22 cellular contexts compared by ENCODE assay signal in genomic region chr10:122349758-122350355, GRCh38. TPM values are rescaled to one million over a fixed set of nuclear protein-coding genes. Genes with fewer than 3 reads are reported as not detected.
A peak's percentile ranks its signal among the peaks of the same experiment; 100 is the strongest.
DNase-seq lines count a peak whose midpoint lies in the region; ATAC-seq, FAIRE-seq and TF ChIP-seq lines count a peak whose summit lies in the region.
"Had no signal": no experiment of that assay in that cellular context is flagged by ENCODE, and none has a peak within 500 bp of the region (broad histone marks: within the 10 kb centered on the region; RNA-seq: fewer than 3 reads in every experiment).

No MANE protein-coding gene starts in this region.

- ATAC-seq in GM21423 (IDR thresholded peaks at IDR 0.05; ENCODE audit: unreplicated experiment) = no peak
- no peak for ATAC-seq in psoas muscle
- ATAC-seq: HCT116 had no signal

- 75% methylated on average over 2 of the region's 2 CpGs; no CpG with 5 or more reads in 1 of the 2 experiments for WGBS in H1 (ENCODE audit: extremely low coverage in 1 of 2, insufficient coverage in 1 of 2, insufficient read length in 1 of 2, insufficient replicate concordance in 2 of 2, low coverage in 1 of 2, low lambda C conversion rate in 2 of 2, missing lambda C conversion rate in 1 of 2), 2 experiments
- WGBS in psoas muscle, 3 donors = 77 to 84% (median 83%) methylated on average over 2 of the region's 2 CpGs

- no peak overlapping the region for H2BK5ac ChIP-seq in H1 (ENCODE audit: low read depth, low read length)

- H3K4me1 Mint-ChIP-seq in neural progenitor cell (peaks cover 46% of the 10 kb centered on the region), Calu3 (ENCODE audit: low read depth, unreplicated experiment) (peaks cover 15% of the 10 kb centered on the region)

- H3K4me3 Mint-ChIP-seq in neural progenitor cell (no peak overlapping the region), Calu3 (ENCODE audit: low read depth, unreplicated experiment) (no peak overlapping the region)
- H3K4me3 Mint-ChIP-seq: CD4-positive, alpha-beta T cell; GM23338 had no signal

- H3K4me3 ChIP-seq in BLaER1 (no peak overlapping the region), H1 (ENCODE audit: extremely low read depth in 1 of 4, insufficient read depth in 2 of 4, low read depth in 3 of 4, low read length in 4 of 4) (no peak overlapping the region), neural progenitor cell (no peak overlapping the region), psoas muscle (no peak overlapping the region)
- H3K4me3 ChIP-seq: GM23338, SJSA1 had no signal

- no peak overlapping the region for H3K4ac ChIP-seq in H1 (replicated peaks; ENCODE audit: insufficient read length, low read depth, low read length)

- TF ChIP-seq CTCF in H1 (IDR thresholded peaks at IDR 0.05; ENCODE audit: control extremely low read depth in 1 of 3, insufficient read depth in 1 of 3, low read depth in 1 of 3, low read length in 3 of 3) = no peak
- TF ChIP-seq CTCF in neural progenitor cell (IDR thresholded peaks at IDR 0.05) = no peak
- TF ChIP-seq CTCF in Calu3 (IDR thresholded peaks at IDR 0.05; ENCODE audit: unreplicated experiment) = no peak
- no peak for TF ChIP-seq CTCF in psoas muscle (IDR thresholded peaks at IDR 0.05)

- H2BK120ac ChIP-seq in H1 (replicated peaks; ENCODE audit: low read depth, low read length) = no peak overlapping the region

- H2BK15ac ChIP-seq in H1 (ENCODE audit: low read length) = no peak overlapping the region

- TF ChIP-seq POLR2A in H1 (IDR thresholded peaks at IDR 0.05; ENCODE audit: control extremely low read depth in 1 of 2, low read depth in 2 of 2, low read length in 2 of 2) = no peak

- POLR2A ChIA-PET in H1 (lab: Charles Lee; ENCODE audit: partially characterized antibody) = no interaction called here

- H3K27ac ChIP-seq in BLaER1 (no peak overlapping the region), H1 (ENCODE audit: low read depth, low read length) (no peak overlapping the region), neural progenitor cell (peak overlapping the region; percentile 71), psoas muscle (no peak overlapping the region)
- H3K27ac ChIP-seq: KMS-11, SJSA1 had no signal

- H4K20me1 ChIP-seq in BLaER1 (no peaks in the 10 kb centered on the region), H1 (replicated peaks in 1 of 2; ENCODE audit: control insufficient read depth in 1 of 2, insufficient read depth in 2 of 2, low read length in 2 of 2) (no peaks in the 10 kb centered on the region), neural progenitor cell (ENCODE audit: low read depth) (no peaks in the 10 kb centered on the region)

- intact Hi-C loops in Calu3 (cut with micrococcal nuclease; ENCODE audit: unreplicated experiment) = loop anchor here (5.0 kb wide), 1 partner anchor 53 kb away; no protein-coding TSS in a partner anchor
- intact Hi-C loops in psoas muscle (cut with DNase I) = loop anchor here in 1 of 2 donors (10.0 kb wide), 1 partner anchor 215 kb away; the partner anchor contains the start of gene DMBT1

- no peak for FAIRE-seq in H1 (lab: Jason Lieb, UNC)
- FAIRE-seq: HTR-8/SVneo, RCC 7860 had no signal

- no peak overlapping the region for H4K5ac ChIP-seq in H1 (ENCODE audit: insufficient read length, low read depth, low read length)

- peaks cover 29% of the 10 kb centered on the region for H3F3A ChIP-seq in neural progenitor cell (ENCODE audit: low read depth)

- H3K9me3 Mint-ChIP-seq in neural progenitor cell (peaks cover 22% of the 10 kb centered on the region), Calu3 (ENCODE audit: low read depth, unreplicated experiment) (peaks cover 4% of the 10 kb centered on the region)
- H3K9me3 Mint-ChIP-seq: CD4-positive, alpha-beta T cell had no signal

- no peak overlapping the region for H4K8ac ChIP-seq in H1 (ENCODE audit: extremely low read depth, insufficient read depth, low read length)

- H2BK20ac ChIP-seq in H1 (ENCODE audit: low read length) = no peak overlapping the region; the same call in 1 of the 2 replicates

- no TSS peak for BruUV-seq in Calu3 (replicated peaks; lab: Mats Ljungman, UMichigan)

- H3K9ac ChIP-seq in BLaER1 (no peak overlapping the region), H1 (replicated peaks in 1 of 4; ENCODE audit: extremely low read depth in 1 of 4, low read depth in 3 of 4, low read length in 3 of 4) (no peak overlapping the region), neural progenitor cell (no peak overlapping the region)
- H3K9ac ChIP-seq: KMS-11 had no signal

- H3K18ac ChIP-seq in H1 (ENCODE audit: extremely low read depth, low read length) = no peak overlapping the region

- H3K36me3 Mint-ChIP-seq in neural progenitor cell = peaks cover 6% of the 10 kb centered on the region
- H3K36me3 Mint-ChIP-seq in Calu3 (ENCODE audit: insufficient read depth, unreplicated experiment) = peaks cover 3% of the 10 kb centered on the region

- H4K91ac ChIP-seq in H1 (replicated peaks; ENCODE audit: insufficient read length, low read length) = peak overlapping the region; percentile 11

- H3K9me3 ChIP-seq in BLaER1 (peaks cover 8% of the 10 kb centered on the region; the same call in 1 of the 2 replicates), H1 (ENCODE audit: insufficient read depth in 2 of 2, low read depth in 1 of 2, low read length in 1 of 2) (peaks cover 14 to 18% of the 10 kb centered on the region in 2 experiments), neural progenitor cell (ENCODE audit: low read depth) (peaks cover 7% of the 10 kb centered on the region), psoas muscle (no peaks in the 10 kb centered on the region)
- H3K9me3 ChIP-seq: BE2C, SJSA1 had no signal

- H3K4me1 ChIP-seq in BLaER1 (peaks cover 42% of the 10 kb centered on the region), H1 (replicated peaks in 1 of 4; ENCODE audit: control insufficient read depth in 3 of 4, insufficient read depth in 4 of 4, low read length in 3 of 4) (peaks cover 0 to 2% (median 0%) of the 10 kb centered on the region in 4 experiments; a peak in 1 of 7 replicates), neural progenitor cell (peaks cover 33% of the 10 kb centered on the region), psoas muscle (no peaks in the 10 kb centered on the region)
- H3K4me1 ChIP-seq: BE2C, SJSA1 had no signal

- no peaks in the 10 kb centered on the region for H3K79me1 ChIP-seq in H1 (ENCODE audit: low read depth, low read length)

- DNase-seq in COLO668 (lab: John Stamatoyannopoulos, UW; ENCODE audit: unreplicated experiment) = peak; percentile 18
- DNase-seq in H1 (ENCODE audit: low read depth in 1 of 2, low spot score in 2 of 2) = no peak
- DNase-seq in neural progenitor cell (ENCODE audit: low spot score) = no peak
- DNase-seq in Calu3 = no peak
- DNase-seq in psoas muscle = no peak
- DNase-seq: BE2C; CD4-positive, alpha-beta T cell; DMS153; EL; GF-D8; IMR-90; MV-4-11; NCI-H82; T-helper 1 cell had no signal

- H3K27ac Mint-ChIP-seq in neural progenitor cell (peak overlapping the region; percentile 65), Calu3 (ENCODE audit: unreplicated experiment) (no peak overlapping the region)
- H3K27ac Mint-ChIP-seq: CD4-positive, alpha-beta T cell; GM23338 had no signal

- H3K27me3 Mint-ChIP-seq in neural progenitor cell (ENCODE audit: insufficient read depth, low read depth) = peaks cover 13% of the 10 kb centered on the region
- no peaks in the 10 kb centered on the region for H3K27me3 Mint-ChIP-seq in Calu3 (ENCODE audit: unreplicated experiment)
- H3K27me3 Mint-ChIP-seq: CD4-positive, alpha-beta T cell had no signal

- no peak overlapping the region for H3K56ac ChIP-seq in H1 (replicated peaks; ENCODE audit: insufficient read length, low read depth, low read length)

- CTCF ChIA-PET in H1 (lab: Charles Lee; ENCODE audit: partially characterized antibody) = interaction anchor here (0.8 to 1.1 kb wide), 2 partner anchors 22 to 85 kb away, joined by 3 to 5 read pairs; no protein-coding TSS in a partner anchor
- CTCF ChIA-PET in Calu3 (lab: Charles Lee) = no interaction called here

- no peak overlapping the region for H3K23ac ChIP-seq in H1 (ENCODE audit: insufficient read length)

- no peak for TF ChIP-seq EP300 in H1 (IDR thresholded peaks at IDR 0.05; ENCODE audit: borderline replicate concordance in 1 of 2, low read depth in 2 of 2, low read length in 2 of 2)

- H2BK12ac ChIP-seq in H1 (ENCODE audit: low read depth, low read length) = no peak overlapping the region

- H3K79me2 ChIP-seq in H1 (ENCODE audit: control insufficient read depth in 1 of 2, insufficient read depth in 2 of 2, low read length in 2 of 2) (no peaks in the 10 kb centered on the region), neural progenitor cell (ENCODE audit: low read depth) (no peaks in the 10 kb centered on the region)

- TF ChIP-seq RAD21 in H1 (IDR thresholded peaks at IDR 0.05 in 1 of 2, conservative IDR thresholded peaks at IDR 0.05 in 1 of 2; ENCODE audit: low read depth in 2 of 2, low read length in 2 of 2) = no peak

- H3K27me3 ChIP-seq in BLaER1 (no peaks in the 10 kb centered on the region), H1 (replicated peaks in 1 of 4; ENCODE audit: control insufficient read depth in 3 of 4, extremely low read depth in 1 of 4, insufficient read depth in 3 of 4, low read length in 3 of 4) (no peaks in the 10 kb centered on the region), neural progenitor cell (no peaks in the 10 kb centered on the region), psoas muscle (ENCODE audit: insufficient read depth in 3 of 3, low read length in 2 of 3) (no peaks in the 10 kb centered on the region)
- H3K27me3 ChIP-seq: BE2C had no signal

- no peak overlapping the region for H3K14ac ChIP-seq in H1 (ENCODE audit: insufficient read length)

- H3K36me3 ChIP-seq in BLaER1 (no peaks in the 10 kb centered on the region), H1 (ENCODE audit: control insufficient read depth in 2 of 4, insufficient read depth in 4 of 4, low read length in 3 of 4) (no peaks in the 10 kb centered on the region), neural progenitor cell (no peaks in the 10 kb centered on the region), psoas muscle (ENCODE audit: insufficient read depth in 1 of 2, low read depth in 1 of 2) (no peaks in the 10 kb centered on the region)
- H3K36me3 ChIP-seq: BE2C, SJSA1 had no signal

- H2AFZ ChIP-seq in H1 (ENCODE audit: low read length) (no peak overlapping the region), neural progenitor cell (replicated peaks) (no peak overlapping the region)

- H3K4me2 ChIP-seq in BLaER1 = peak overlapping the region; percentile 78
- no peak overlapping the region for H3K4me2 ChIP-seq in H1 (ENCODE audit: insufficient read depth in 1 of 2, low read depth in 2 of 2, low read length in 2 of 2)
- no peak overlapping the region for H3K4me2 ChIP-seq in neural progenitor cell
- H3K4me2 ChIP-seq: GM23338, KMS-11 had no signal

- no peak overlapping the region for H2AK5ac ChIP-seq in H1 (ENCODE audit: low read depth, low read length)

- no peaks in the 10 kb centered on the region for H3K23me2 ChIP-seq in H1 (ENCODE audit: low read depth, low read length)

RNA-seq across cellular contexts. Expression of gene PLEKHA1, which starts 24.7 kb away (rescaled TPM):
- total RNA-seq in H1 (2021; fragmentation: NEBNext Ultra II Directional; extraction: Animal tissue kit (Norgen Biotek cat#: 25700)) = 35.7 and 39.7 TPM in 2 replicates
- polyA plus RNA-seq in H1 (2011; rRNA removed) = 14.0 and 15.6 TPM in 2 replicates
- 24.9 TPM for polyA plus RNA-seq in H1 (2011; cell fraction: cytosol; rRNA removed)
- 15.6 TPM for polyA plus RNA-seq in H1 (2011; cell fraction: nucleus; rRNA removed)
- 17.3 to 25.7 TPM (median 20.8 TPM) in 4 replicates for polyA plus RNA-seq in H1 (2012, experiment 1 of 2)
- polyA plus RNA-seq in H1 (2012, experiment 2 of 2) = 1.4 TPM
- 19.0 TPM for polyA plus RNA-seq in H1 (2013, experiment 1 of 2)
- 18.0 TPM for polyA plus RNA-seq in H1 (2013, experiment 2 of 2)
- 25.4 and 53.1 TPM in 2 replicates for polyA minus RNA-seq in H1 (2011; rRNA and poly(A)+ RNA removed)
- polyA minus RNA-seq in H1 (2011; cell fraction: cytosol; rRNA and poly(A)+ RNA removed) = 16.0 TPM
- polyA minus RNA-seq in H1 (2011; cell fraction: nucleus; rRNA and poly(A)+ RNA removed) = 28.9 TPM
- 70.2 and 79.1 TPM in 2 replicates for total RNA-seq in neural progenitor cell (ENCODE audit: low replicate concordance)
- 29.4 and 31.0 TPM in 2 replicates for total RNA-seq in Calu3 (2022)
- 10 to 100 TPM; 41.2 to 64.9 (median 57.4) TPM for total RNA-seq in psoas muscle
- 10 to 100 TPM; 29.5 to 75.3 (median 36.2) TPM for polyA plus RNA-seq in psoas muscle
